In the genomic region with DNA sequence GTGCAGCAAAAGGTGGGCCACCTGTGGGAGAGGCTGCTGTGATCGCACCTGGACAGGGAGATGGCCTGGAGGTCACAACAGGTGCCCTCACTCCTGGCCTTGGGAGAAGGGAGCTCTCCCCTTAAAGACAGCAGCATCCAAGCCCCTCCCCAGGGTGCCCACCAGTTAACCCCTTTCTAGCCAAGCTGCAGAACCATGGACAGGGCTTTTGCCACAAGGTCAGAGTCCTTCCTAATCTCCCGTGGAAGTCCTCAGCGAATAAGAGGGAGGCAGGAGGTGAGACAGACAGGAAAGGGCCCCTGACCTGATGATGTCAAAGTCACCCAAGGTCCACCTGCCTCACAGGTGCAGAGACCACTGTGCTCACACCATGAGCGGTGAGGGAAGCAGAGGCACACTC, we compare ENCODE assay signal across 15 cellular contexts. TPM values are rescaled to one million over a fixed set of nuclear protein-coding genes. Genes with fewer than 3 reads are reported as not detected.
"Had no signal": no experiment of that assay in that cellular context is flagged by ENCODE, and none has a peak within 500 bp of the region (broad histone marks: within the 10 kb centered on the region; RNA-seq: fewer than 3 reads in every experiment).

No MANE protein-coding gene starts in this region.

- H3K9me3 Mint-ChIP-seq: neural crest cell; T-helper 2 cell treated with Interferon-gamma antibody and Interleukin-4, amounts not matched to agents 5 μg/mL and 100 μg/mL, for 36 hours had no signal

- H3K27ac ChIP-seq: breast epithelium, esophagus muscularis mucosa, pancreas, thyroid gland had no signal

- H3K27ac Mint-ChIP-seq: T-helper 2 cell treated with Interferon-gamma antibody and Interleukin-4, amounts not matched to agents 5 μg/mL and 100 μg/mL, for 36 hours had no signal

- H3K4me3 Mint-ChIP-seq: neural crest cell; T-helper 2 cell treated with Interferon-gamma antibody and Interleukin-4, amounts not matched to agents 5 μg/mL and 100 μg/mL, for 36 hours had no signal

- H3K27me3 ChIP-seq: pancreas, thyroid gland had no signal

- H3K4me1 ChIP-seq: breast epithelium, pancreas, thyroid gland had no signal

- H3K4me3 ChIP-seq: breast epithelium, esophagus muscularis mucosa, pancreas, thyroid gland had no signal

- H3K36me3 ChIP-seq: breast epithelium, esophagus muscularis mucosa, pancreas, thyroid gland had no signal

- H3K9me3 ChIP-seq: breast epithelium, esophagus muscularis mucosa, pancreas, thyroid gland had no signal

- ATAC-seq: activated CD4-positive, CD25-positive, alpha-beta regulatory T cell treated with anti-CD3 and anti-CD28 coated beads, Interleukin-2, amount 50 U/mL, for 24 hours; pancreas had no signal

- DNase-seq: activated CD4-positive, alpha-beta T cell treated with anti-CD3 and anti-CD28 coated beads, Interleukin-2, amount 50 U/mL, for 1 hour; activated CD8-positive, alpha-beta memory T cell treated with anti-CD3 and anti-CD28 coated beads for 24 hours; activated naive CD4-positive, alpha-beta T cell; aorta; left cardiac atrium; stimulated activated CD4-positive, alpha-beta T cell treated with anti-CD3 and anti-CD28 coated beads, Interleukin-1b, Interleukin-23, amount 100 ng/mL, for 48 hours; thyroid gland had no signal

RNA-seq across cellular contexts. Expression of gene CNTN2, which starts 1.7 kb away (rescaled TPM):
- total RNA-seq: breast epithelium, glomerular endothelial cell, lung microvascular endothelial cell had no signal
- polyA plus RNA-seq: aorta had no signal
